In genomic region chr16:84013787-84014569, GRCh38 we compare ENCODE assay signal across 1 cellular context.
A peak's percentile ranks its signal among the peaks of the same experiment; 100 is the strongest.
TF ChIP-seq lines count a peak whose summit lies in the region.

No MANE protein-coding gene starts in this region.

TF ChIP-seq in HEK293, 187 proteins besides CTCF, POLR2A, EP300 and RAD21 (continued from another document):
- TF ChIP-seq PRDM2 (tag by site-specific recombination; IDR thresholded peaks at IDR 0.05; ENCODE audit: borderline replicate concordance) (no peak), ZNF571 (tag by site-specific recombination; IDR thresholded peaks at IDR 0.05) (no peak), KLF1 (tag by site-specific recombination; IDR thresholded peaks at IDR 0.05) (peak; percentile 96), ZBTB17 (tag by site-specific recombination; IDR thresholded peaks at IDR 0.05) (no peak), ZNF404 (tag by site-specific recombination; IDR thresholded peaks at IDR 0.05) (no peak), ZFP69B (tag by site-specific recombination; IDR thresholded peaks at IDR 0.05) (no peak), ZNF600 (tag by site-specific recombination; IDR thresholded peaks at IDR 0.05) (no peak), ZNF133 (tag by site-specific recombination; IDR thresholded peaks at IDR 0.05) (no peak), ZNF148 (tag by site-specific recombination; IDR thresholded peaks at IDR 0.05; ENCODE audit: borderline replicate concordance) (no peak), MEIS1 (CRISPR knock-in tag; IDR thresholded peaks at IDR 0.05; ENCODE audit: borderline replicate concordance) (no peak), KLF10 (tag by site-specific recombination; IDR thresholded peaks at IDR 0.05) (peak; percentile 58; the same call in 1 of the 2 replicates), SP7 (tag by site-specific recombination; IDR thresholded peaks at IDR 0.05) (no peak), ZNF747 (tag by site-specific recombination; IDR thresholded peaks at IDR 0.05) (no peak), ZNF830 (tag by site-specific recombination; IDR thresholded peaks at IDR 0.05; ENCODE audit: low read depth) (no peak), SP3 (tag by site-specific recombination; IDR thresholded peaks at IDR 0.05) (peak; percentile 67), ZNF626 (tag by site-specific recombination; IDR thresholded peaks at IDR 0.05) (no peak), ZNF239 (tag by site-specific recombination; IDR thresholded peaks at IDR 0.05) (no peak)
